Comparison of ENCODE assay signal across 1 cellular context in genomic region chr19:2475018-2475701, GRCh38.
A peak's percentile ranks its signal among the peaks of the same experiment; 100 is the strongest.
TF ChIP-seq lines count a peak whose summit lies in the region.

No MANE protein-coding gene starts in this region.

TF ChIP-seq in HEK293, 187 proteins besides CTCF, POLR2A, EP300 and RAD21 (continued from another document and continues in another):
- no peak for TF ChIP-seq ZBTB49 (tag by site-specific recombination; IDR thresholded peaks at IDR 0.05; ENCODE audit: low read depth)
- peak; percentile 90 for TF ChIP-seq GLI4 (tag by site-specific recombination; IDR thresholded peaks at IDR 0.05)
- no peak for TF ChIP-seq ZNF211 (tag by site-specific recombination; IDR thresholded peaks at IDR 0.05; ENCODE audit: low read depth)
- TF ChIP-seq ZNF776 (tag by site-specific recombination; IDR thresholded peaks at IDR 0.05; ENCODE audit: borderline replicate concordance) = no peak
- peak; percentile 75; the same call in 1 of the 2 replicates for TF ChIP-seq ZNF324 (tag by site-specific recombination; IDR thresholded peaks at IDR 0.05)
- TF ChIP-seq BCL11A (tag by site-specific recombination; IDR thresholded peaks at IDR 0.05; ENCODE audit: low read depth) = peak; percentile 52; the same call in 1 of the 2 replicates
- TF ChIP-seq ZNF112 (tag by site-specific recombination; IDR thresholded peaks at IDR 0.05) = no peak
- peak; percentile 48; the same call in 1 of the 2 replicates for TF ChIP-seq PRDM10 (tag by site-specific recombination; IDR thresholded peaks at IDR 0.05)
- TF ChIP-seq PRDM6 (tag by site-specific recombination; IDR thresholded peaks at IDR 0.05) = no peak
- TF ChIP-seq HOXD13 (CRISPR knock-in tag; IDR thresholded peaks at IDR 0.05; ENCODE audit: borderline replicate concordance) = no peak
- no peak for TF ChIP-seq ZNF747 (tag by site-specific recombination; IDR thresholded peaks at IDR 0.05)
- no peak for TF ChIP-seq ZNF248 (tag by site-specific recombination; IDR thresholded peaks at IDR 0.05)
- no peak for TF ChIP-seq ZNF311 (tag by site-specific recombination; IDR thresholded peaks at IDR 0.05; ENCODE audit: borderline replicate concordance)
- TF ChIP-seq ZNF48 (tag by site-specific recombination; IDR thresholded peaks at IDR 0.05) = no peak
- TF ChIP-seq ZNF654 (tag by site-specific recombination; IDR thresholded peaks at IDR 0.05; ENCODE audit: low read depth) = no peak
- TF ChIP-seq ZNF837 (tag by site-specific recombination; IDR thresholded peaks at IDR 0.05) = no peak
- TF ChIP-seq ZNF132 (tag by site-specific recombination; IDR thresholded peaks at IDR 0.05; ENCODE audit: borderline replicate concordance) = no peak
- TF ChIP-seq KLF17 (tag by site-specific recombination; IDR thresholded peaks at IDR 0.05) = peak; percentile 88
- TF ChIP-seq ZNF473 (tag by site-specific recombination; IDR thresholded peaks at IDR 0.05) = no peak
- 0 out of 2 replicates have a peak, but pooled peaks have one; percentile 71 for TF ChIP-seq HIC1 (tag by site-specific recombination; IDR thresholded peaks at IDR 0.05)
- TF ChIP-seq ZNF548 (tag by site-specific recombination; IDR thresholded peaks at IDR 0.05) = no peak; the same call in 1 of the 2 replicates
- no peak for TF ChIP-seq TCF7L2 (IDR thresholded peaks at IDR 0.05; ENCODE audit: borderline replicate concordance, low read depth, low read length)
- no peak for TF ChIP-seq BCL6B (tag by site-specific recombination; IDR thresholded peaks at IDR 0.05)
- no peak for TF ChIP-seq ZBTB6 (tag by site-specific recombination; IDR thresholded peaks at IDR 0.05)
- no peak for TF ChIP-seq ZNF626 (tag by site-specific recombination; IDR thresholded peaks at IDR 0.05)
- no peak; the same call in 1 of the 2 replicates for TF ChIP-seq ZBTB8A (tag by site-specific recombination; IDR thresholded peaks at IDR 0.05)
- peak; percentile 97 for TF ChIP-seq ZSCAN16 (tag by site-specific recombination; IDR thresholded peaks at IDR 0.05)
- TF ChIP-seq KLF16 (tag by site-specific recombination; IDR thresholded peaks at IDR 0.05) = no peak; the same call in 1 of the 2 replicates
- no peak for TF ChIP-seq SCRT1 (tag by site-specific recombination; IDR thresholded peaks at IDR 0.05; ENCODE audit: borderline replicate concordance)
- TF ChIP-seq ZNF146 (tag by site-specific recombination; IDR thresholded peaks at IDR 0.05) = no peak
- TF ChIP-seq ZNF560 (tag by site-specific recombination; IDR thresholded peaks at IDR 0.05; ENCODE audit: borderline replicate concordance) = no peak
- TF ChIP-seq ZNF555 (tag by site-specific recombination; conservative IDR thresholded peaks at IDR 0.05) = no peak
- no peak for TF ChIP-seq ZNF37A (tag by site-specific recombination; IDR thresholded peaks at IDR 0.05)
- no peak; the same call in 1 of the 2 replicates for TF ChIP-seq WT1 (tag by site-specific recombination; IDR thresholded peaks at IDR 0.05)
- TF ChIP-seq ZNF792 (tag by site-specific recombination; IDR thresholded peaks at IDR 0.05) = no peak
- no peak for TF ChIP-seq ZNF140 (tag by site-specific recombination; IDR thresholded peaks at IDR 0.05)
- no peak for TF ChIP-seq YY2 (tag by site-specific recombination; IDR thresholded peaks at IDR 0.05)
- peak; percentile 67 for TF ChIP-seq KLF1 (tag by site-specific recombination; IDR thresholded peaks at IDR 0.05)
- no peak for TF ChIP-seq ZNF292 (tag by site-specific recombination; IDR thresholded peaks at IDR 0.05; ENCODE audit: borderline replicate concordance, low read depth)
- no peak for TF ChIP-seq ZBTB1 (tag by site-specific recombination; IDR thresholded peaks at IDR 0.05)
- 0 out of 2 replicates have a peak, but pooled peaks have one; percentile 15 for TF ChIP-seq ZFP41 (tag by site-specific recombination; IDR thresholded peaks at IDR 0.05; ENCODE audit: borderline replicate concordance)
- no peak; the same call in 1 of the 2 replicates for TF ChIP-seq ZNF2 (tag by site-specific recombination; IDR thresholded peaks at IDR 0.05)
- no peak for TF ChIP-seq ZNF529 (tag by site-specific recombination; IDR thresholded peaks at IDR 0.05; ENCODE audit: insufficient replicate concordance)
- TF ChIP-seq ZNF426 (tag by site-specific recombination; IDR thresholded peaks at IDR 0.05) = no peak
- TF ChIP-seq ZNF280C (tag by site-specific recombination; IDR thresholded peaks at IDR 0.05) = no peak
- TF ChIP-seq FEZF1 (tag by site-specific recombination; IDR thresholded peaks at IDR 0.05) = no peak
- no peak for TF ChIP-seq ZNF157 (tag by site-specific recombination; IDR thresholded peaks at IDR 0.05)
- TF ChIP-seq GLIS2 (tag by site-specific recombination; IDR thresholded peaks at IDR 0.05) = peak; percentile 53; the same call in 1 of the 2 replicates
- TF ChIP-seq ZNF510 (tag by site-specific recombination; IDR thresholded peaks at IDR 0.05; ENCODE audit: insufficient replicate concordance) = no peak
- TF ChIP-seq ZNF558 (tag by site-specific recombination; IDR thresholded peaks at IDR 0.05) = no peak
- TF ChIP-seq ZNF580 (tag by site-specific recombination; IDR thresholded peaks at IDR 0.05) = peak; percentile 92
